8 cellular contexts compared by ENCODE assay signal in genomic region chr6:142207265-142207877, GRCh38.
A peak's percentile ranks its signal among the peaks of the same experiment; 100 is the strongest.
DNase-seq lines count a peak whose midpoint lies in the region; ATAC-seq lines count a peak whose summit lies in the region.

No MANE protein-coding gene starts in this region.

- H3K27ac ChIP-seq in right cardiac atrium (ENCODE audit: low read length) = no peak overlapping the region

- H3K9me3 Mint-ChIP-seq in activated naive CD8-positive, alpha-beta T cell treated with anti-CD3 and anti-CD28 coated beads, Interleukin-2, amount 10 ng/mL, durations not matched to agents 7 days and 5 days = peaks cover 7% of the 10 kb centered on the region

- no peak overlapping the region for H3K27ac Mint-ChIP-seq in activated naive CD8-positive, alpha-beta T cell treated with anti-CD3 and anti-CD28 coated beads, Interleukin-2, amount 10 ng/mL, durations not matched to agents 7 days and 5 days

- 55% methylated on average over 4 of the region's 4 CpGs for WGBS in right cardiac atrium

- H3K4me3 Mint-ChIP-seq in activated naive CD8-positive, alpha-beta T cell treated with anti-CD3 and anti-CD28 coated beads, Interleukin-2, amount 10 ng/mL, durations not matched to agents 7 days and 5 days = no peak overlapping the region

- no peaks in the 10 kb centered on the region for H3K27me3 ChIP-seq in right cardiac atrium (ENCODE audit: control insufficient read depth, insufficient read depth)

- DNase-seq in activated CD4-positive, CD25-positive, alpha-beta regulatory T cell treated with anti-CD3 and anti-CD28 coated beads, Interleukin-2, amount 50 U/mL, for 16 hours (ENCODE audit: low read depth, low spot score) = peak; percentile 16
- DNase-seq in activated CD4-positive, CD25-positive, alpha-beta regulatory T cell treated with anti-CD3 and anti-CD28 coated beads, Interleukin-2, amount 50 U/mL, for 72 hours = no peak
- DNase-seq in RPMI7951 (ENCODE audit: low read depth) (peak; percentile 53), right cardiac atrium (peak in 2 of 3 donors; percentile 25 to 35)
- peak; percentile 29 for DNase-seq in activated naive CD8-positive, alpha-beta T cell treated with anti-CD3 and anti-CD28 coated beads, Interleukin-2, amount 10 ng/mL, durations not matched to agents 7 days and 5 days
- DNase-seq in stimulated activated CD4-positive, alpha-beta T cell treated with anti-CD3 and anti-CD28 coated beads, Interleukin-12 subunit alpha, Interleukin-12 subunit beta, amount 100 ng/mL, for 48 hours (ENCODE audit: low read depth in 2 of 3, low spot score in 1 of 3) = peak in 2 of 3 donors; percentile 12 to 29

- POLR2A ChIA-PET in activated naive CD8-positive, alpha-beta T cell treated with anti-CD3 and anti-CD28 coated beads, Interleukin-2, amount 10 ng/mL, durations not matched to agents 7 days and 5 days (lab: Charles Lee) = interaction anchor here (1.2 kb wide), 1 partner anchor 21 kb away, joined by 3 read pairs; no protein-coding TSS in a partner anchor

- ATAC-seq in HG03175 (IDR thresholded peaks at IDR 0.05; ENCODE audit: unreplicated experiment) (peak; percentile 69), right cardiac atrium (peak; percentile 69 to 83), GM21825 (IDR thresholded peaks at IDR 0.05; ENCODE audit: unreplicated experiment) (no peak)
- ATAC-seq in activated naive CD8-positive, alpha-beta T cell treated with anti-CD3 and anti-CD28 coated beads, Interleukin-2, amount 10 ng/mL, durations not matched to agents 7 days and 5 days (ENCODE audit: low read depth) = no peak

- no peaks in the 10 kb centered on the region for H3K4me1 ChIP-seq in right cardiac atrium (ENCODE audit: control insufficient read depth, insufficient read depth, low read length)

- peaks cover 42% of the 10 kb centered on the region for H3K36me3 Mint-ChIP-seq in activated naive CD8-positive, alpha-beta T cell treated with anti-CD3 and anti-CD28 coated beads, Interleukin-2, amount 10 ng/mL, durations not matched to agents 7 days and 5 days

- H3K4me1 Mint-ChIP-seq in activated naive CD8-positive, alpha-beta T cell treated with anti-CD3 and anti-CD28 coated beads, Interleukin-2, amount 10 ng/mL, durations not matched to agents 7 days and 5 days = no peaks in the 10 kb centered on the region

- intact Hi-C loops in right cardiac atrium (cut with DNase I) = loop anchor here in 3 of 4 donors (5.0 to 10.0 kb wide), 3 partner anchors 53 to 60 kb away; partner anchors contain the start of genes NMBR (in 1 of the 3) and VTA1 (in 1 of the 3)

- H3K4me3 ChIP-seq in right cardiac atrium (ENCODE audit: low read length) = no peak overlapping the region

- no peaks in the 10 kb centered on the region for H3K27me3 Mint-ChIP-seq in activated naive CD8-positive, alpha-beta T cell treated with anti-CD3 and anti-CD28 coated beads, Interleukin-2, amount 10 ng/mL, durations not matched to agents 7 days and 5 days

- H3K9me3 ChIP-seq in right cardiac atrium (ENCODE audit: control insufficient read depth, low read length) = no peaks in the 10 kb centered on the region

Comparison
In these comparisons a context has a peak if more than half of its experiments do, and no peak if none do; other contexts are left out.
1. ATAC-seq: peak in HG03175 (single experiment) and right cardiac atrium (2 of 2); none in activated naive CD8-positive, alpha-beta T cell treated with anti-CD3 and anti-CD28 coated beads, Interleukin-2, amount 10 ng/mL, durations not matched to agents 7 days and 5 days (single experiment) and GM21825 (single experiment).